In genomic region chr9:92774274-92774673, GRCh38 we compare ENCODE assay signal across 16 cellular contexts. TPM values are rescaled to one million over a fixed set of nuclear protein-coding genes. Genes with fewer than 3 reads are reported as not detected.
DNase-seq lines count a peak whose midpoint lies in the region; ATAC-seq lines count a peak whose summit lies in the region.
"Had no signal": no experiment of that assay in that cellular context is flagged by ENCODE, and none has a peak within 500 bp of the region (broad histone marks: within the 10 kb centered on the region; RNA-seq: fewer than 3 reads in every experiment).

No MANE protein-coding gene starts in this region.

- intact Hi-C loops in Right ventricle myocardium inferior (cut with DNase I) (no loop called here), Right ventricle myocardium superior (cut with DNase I) (no loop called here)

- peak; percentile 76 for ATAC-seq in esophagus mucosa
- no peak for ATAC-seq in Right ventricle myocardium inferior
- ATAC-seq in Right ventricle myocardium superior (ENCODE audit: poor library complexity) = no peak
- ATAC-seq: heart left ventricle had no signal

- DNase-seq in ELR (ENCODE audit: low read depth) (peak; percentile 89), NCI-H69 (lab: John Stamatoyannopoulos, UW) (peak; percentile 44), renal cortical epithelial cell (ENCODE audit: low read depth) (peak; percentile 57), Right ventricle myocardium inferior (ENCODE audit: missing footprints) (no peak), Right ventricle myocardium superior (no peak), SHP77 (lab: John Stamatoyannopoulos, UW) (no peak)
- DNase-seq: activated CD4-positive, alpha-beta T cell treated with anti-CD3 and anti-CD28 coated beads, Interleukin-2, amount 10 ng/mL, durations not matched to agents 7 days and 5 days; activated effector memory CD4-positive, alpha-beta T cell treated with Interleukin-2 at 50 U/mL for 16 hours; colonic mucosa; DMS79; heart left ventricle; MM.1S; NCI-H526 treated with DMSO at 0.1 percent for 48 hours; stimulated activated CD4-positive, alpha-beta T cell treated with anti-CD3 and anti-CD28 coated beads, Interleukin-4, amount 100 ng/mL, for 4 hours; stomach had no signal

RNA-seq across cellular contexts. Expression of gene BICD2, which starts 9.6 kb away (rescaled TPM):
- 63.7 TPM for total RNA-seq in esophagus mucosa
- 50.5 and 70.7 TPM in 2 replicates for total RNA-seq in renal cortical epithelial cell
- total RNA-seq in Right ventricle myocardium inferior = 33.8 TPM
- total RNA-seq in Right ventricle myocardium superior = 33.2 TPM

Comparison
In these comparisons a context has a peak if more than half of its experiments do, and no peak if none do; other contexts are left out.
1. DNase-seq: peak in ELR (single experiment), NCI-H69 (single experiment) and renal cortical epithelial cell (single experiment); none in Right ventricle myocardium inferior (single experiment), Right ventricle myocardium superior (single experiment) and SHP77 (0 of 2).